ENCODE assay signal across 23 cellular contexts in genomic region chr1:119227446-119227845, GRCh38.
A peak's percentile ranks its signal among the peaks of the same experiment; 100 is the strongest.
DNase-seq lines count a peak whose midpoint lies in the region; ATAC-seq and TF ChIP-seq lines count a peak whose summit lies in the region.
"Had no signal": no experiment of that assay in that cellular context is flagged by ENCODE, and none has a peak within 500 bp of the region (broad histone marks: within the 10 kb centered on the region; RNA-seq: fewer than 3 reads in every experiment).

No MANE protein-coding gene starts in this region.

- DNase-seq in CMK (ENCODE audit: low read depth) (peak; percentile 67), KBM-7 (peak; percentile 6), chondrocyte (ENCODE audit: low spot score) (no peak), dermis blood vessel endothelial cell (no peak), NCI-H2029 (lab: John Stamatoyannopoulos, UW) (no peak)
- DNase-seq: activated CD4-positive, alpha-beta T cell treated with anti-CD3 and anti-CD28 coated beads for 4 hours; activated naive CD4-positive, alpha-beta T cell treated with anti-CD3 and anti-CD28 coated beads, Interleukin-2, amount 10 ng/mL, durations not matched to agents 7 days and 5 days; aorta; effector memory CD4-positive, alpha-beta T cell; kidney glomerular epithelial cell; mesendoderm; MV-4-11; naive thymus-derived CD8-positive, alpha-beta T cell; NCI-H1694 treated with DMSO at 0.1 percent for 48 hours; NCI-H69; T-cell; uterus had no signal

- no peaks in the 10 kb centered on the region for H3K36me3 ChIP-seq in neuron (ENCODE audit: insufficient read depth, low read length)
- H3K36me3 ChIP-seq: esophagus muscularis mucosa, suprapubic skin, uterus had no signal

- in situ Hi-C loops in KBM-7 (cut with MboI; ENCODE audit: low pct_unique_long_range_greater_than_20kb, low sequenced_read_pairs) = loop anchor here (25.0 kb wide), 1 partner anchor 110 kb away; no protein-coding TSS in a partner anchor

- H3K4me1 Mint-ChIP-seq in chondrocyte (ENCODE audit: low read depth) = peaks cover 29% of the 10 kb centered on the region
- H3K4me1 Mint-ChIP-seq: activated naive CD4-positive, alpha-beta T cell treated with anti-CD3 and anti-CD28 coated beads, Interleukin-2, amount 10 ng/mL, durations not matched to agents 7 days and 5 days; T-cell had no signal

- H3K27me3 Mint-ChIP-seq in chondrocyte (ENCODE audit: low read depth) = no peaks in the 10 kb centered on the region
- H3K27me3 Mint-ChIP-seq: activated naive CD4-positive, alpha-beta T cell treated with anti-CD3 and anti-CD28 coated beads, Interleukin-2, amount 10 ng/mL, durations not matched to agents 7 days and 5 days; naive thymus-derived CD8-positive, alpha-beta T cell; T-cell had no signal

- H3K4me3 Mint-ChIP-seq in chondrocyte (ENCODE audit: unreplicated experiment) = no peak overlapping the region
- H3K4me3 Mint-ChIP-seq: activated naive CD4-positive, alpha-beta T cell treated with anti-CD3 and anti-CD28 coated beads, Interleukin-2, amount 10 ng/mL, durations not matched to agents 7 days and 5 days; activated T-cell treated with anti-CD3 and anti-CD28 coated beads, Interleukin-2, amount 50 U/mL, for 72 hours; naive thymus-derived CD8-positive, alpha-beta T cell; T-cell had no signal

- no peaks in the 10 kb centered on the region for H3K9me3 Mint-ChIP-seq in chondrocyte (ENCODE audit: low read depth)
- H3K9me3 Mint-ChIP-seq: activated naive CD4-positive, alpha-beta T cell treated with anti-CD3 and anti-CD28 coated beads, Interleukin-2, amount 10 ng/mL, durations not matched to agents 7 days and 5 days; activated T-cell treated with anti-CD3 and anti-CD28 coated beads, Interleukin-2, amount 50 U/mL, for 72 hours; naive thymus-derived CD8-positive, alpha-beta T cell; T-cell had no signal

- H3K27ac Mint-ChIP-seq in chondrocyte (ENCODE audit: unreplicated experiment) = peak overlapping the region; percentile 24
- H3K27ac Mint-ChIP-seq: activated naive CD4-positive, alpha-beta T cell treated with anti-CD3 and anti-CD28 coated beads, Interleukin-2, amount 10 ng/mL, durations not matched to agents 7 days and 5 days; naive thymus-derived CD8-positive, alpha-beta T cell; T-cell had no signal

- TF ChIP-seq CTCF in chondrocyte (IDR thresholded peaks at IDR 0.05) = no peak

- H3K36me3 Mint-ChIP-seq in chondrocyte (ENCODE audit: low read depth) = no peaks in the 10 kb centered on the region
- H3K36me3 Mint-ChIP-seq: activated naive CD4-positive, alpha-beta T cell treated with anti-CD3 and anti-CD28 coated beads, Interleukin-2, amount 10 ng/mL, durations not matched to agents 7 days and 5 days had no signal

- peak overlapping the region; percentile 43 for H2AFZ ChIP-seq in neuron (ENCODE audit: low read depth, low read length)

- H3K9me3 ChIP-seq in neuron (ENCODE audit: low read length) = no peaks in the 10 kb centered on the region
- H3K9me3 ChIP-seq: esophagus muscularis mucosa, suprapubic skin, uterus had no signal

- no peak for ATAC-seq in GM19395 (IDR thresholded peaks at IDR 0.05; ENCODE audit: unreplicated experiment)
- no peak for ATAC-seq in GM19467 (IDR thresholded peaks at IDR 0.05; ENCODE audit: unreplicated experiment)
- ATAC-seq: naive thymus-derived CD8-positive, alpha-beta T cell; T-cell had no signal

- no peak overlapping the region for H3K4me3 ChIP-seq in neuron (ENCODE audit: low read length)
- H3K4me3 ChIP-seq: esophagus muscularis mucosa, suprapubic skin, uterus had no signal

- H3K27me3 ChIP-seq in neuron (ENCODE audit: insufficient read depth, low read length) = no peaks in the 10 kb centered on the region
- H3K27me3 ChIP-seq: esophagus muscularis mucosa, suprapubic skin, uterus had no signal

- H3K4me1 ChIP-seq in neuron (ENCODE audit: insufficient read depth, low read length) = peaks cover 28% of the 10 kb centered on the region
- H3K4me1 ChIP-seq: esophagus muscularis mucosa, suprapubic skin, uterus had no signal

Comparison
In these comparisons a context has a peak if more than half of its experiments do, and no peak if none do; other contexts are left out.
1. DNase-seq: peak in CMK (single experiment) and KBM-7 (single experiment); none in chondrocyte (single experiment), dermis blood vessel endothelial cell (single experiment) and NCI-H2029 (single experiment).